ENCODE assay signal across 1 cellular context in genomic region chr2:204335642-204336041, GRCh38.
TF ChIP-seq lines count a peak whose summit lies in the region.

No MANE protein-coding gene starts in this region.

TF ChIP-seq in H1, 55 proteins besides CTCF, POLR2A, EP300 and RAD21:
- TF ChIP-seq MAX (IDR thresholded peaks at IDR 0.05) (no peak), SP2 (IDR thresholded peaks at IDR 0.05; ENCODE audit: low read length) (no peak), CREB1 (IDR thresholded peaks at IDR 0.05) (no peak)
